9 cellular contexts compared by ENCODE assay signal in the genomic region with DNA sequence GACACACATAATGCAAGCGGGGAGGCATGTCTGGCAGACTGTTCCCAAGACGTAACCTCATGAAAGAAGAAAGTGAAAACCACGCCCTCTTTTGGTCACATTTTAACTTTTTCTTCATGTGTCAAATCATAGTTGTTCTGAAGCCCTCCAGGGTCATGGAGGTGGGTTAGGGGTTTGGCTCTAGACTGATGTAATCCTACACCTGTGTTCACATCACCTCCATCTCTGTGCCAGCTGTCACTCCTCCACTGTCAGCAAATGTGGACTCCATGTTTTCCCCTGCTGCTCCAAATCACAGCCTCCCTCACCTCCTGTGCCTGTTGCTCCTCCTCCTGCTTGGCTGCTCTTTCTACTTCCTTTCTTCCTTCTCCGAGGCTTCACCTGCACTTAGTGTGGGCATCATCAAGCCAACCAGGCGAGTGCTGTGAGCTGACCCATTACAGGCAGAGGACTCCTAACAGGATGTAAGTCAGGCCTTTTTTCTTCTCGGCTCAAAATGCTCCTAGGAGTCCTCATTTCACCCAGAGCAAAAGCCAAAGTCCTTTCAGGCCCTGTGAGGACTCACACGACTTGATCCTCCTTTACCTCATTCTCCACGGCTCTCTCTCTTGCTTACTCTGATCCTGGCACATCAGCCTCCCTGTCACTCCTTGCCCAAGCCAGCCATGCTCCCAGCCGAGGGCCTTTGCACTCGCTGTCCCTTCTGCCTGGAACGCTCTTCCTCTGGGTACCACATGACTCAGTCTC.
DNase-seq lines count a peak whose midpoint lies in the region; ATAC-seq and TF ChIP-seq lines count a peak whose summit lies in the region.
"Had no signal": no experiment of that assay in that cellular context is flagged by ENCODE, and none has a peak within 500 bp of the region (broad histone marks: within the 10 kb centered on the region; RNA-seq: fewer than 3 reads in every experiment).

No MANE protein-coding gene starts in this region.

- peak overlapping the region; percentile 16 for H2AFZ ChIP-seq in HCT116 (ENCODE audit: low read depth, low read length, poor library complexity, severe bottlenecking)
- 0 out of 2 replicates have a peak overlapping the region, but pooled peaks have one; percentile 34 for H2AFZ ChIP-seq in PC-3 (ENCODE audit: low read length)

- POLR2A ChIA-PET in HCT116 (lab: Charles Lee), result interaction anchor here (1.4 kb wide), 1 partner anchor 8 kb away, joined by 3 read pairs; no protein-coding TSS in a partner anchor
- POLR2A ChIA-PET in PC-3 (lab: Charles Lee; ENCODE audit: unreplicated experiment), result no interaction called here

- ATAC-seq in HCT116 (peak; percentile 49), PC-3 (peak; percentile 38), left lung (peak; percentile 58)

- H3K4me2 ChIP-seq in HCT116 (ENCODE audit: low read length) (no peak overlapping the region), PC-3 (ENCODE audit: low read length) (no peak overlapping the region)

- no peaks in the 10 kb centered on the region for H4K20me1 ChIP-seq in HCT116 (ENCODE audit: insufficient read depth)
- no peaks in the 10 kb centered on the region for H4K20me1 ChIP-seq in PC-3 (ENCODE audit: low read length)

- H3K27me3 ChIP-seq in HCT116 (ENCODE audit: insufficient read depth, low read length) (no peaks in the 10 kb centered on the region), PC-3 (ENCODE audit: low read length) (no peaks in the 10 kb centered on the region), left lung (no peaks in the 10 kb centered on the region)

- CTCF ChIA-PET in HCT116 (lab: Charles Lee), result no interaction called here
- CTCF ChIA-PET in PC-3 (lab: Charles Lee), result no interaction called here

- H3K4me3 ChIP-seq in GM12865 (ENCODE audit: low read depth, low read length) (no peak overlapping the region), HCT116 (replicated peaks in 1 of 2; ENCODE audit: low read depth in 1 of 2, low read length in 2 of 2) (no peak overlapping the region), PC-3 (ENCODE audit: low read length) (no peak overlapping the region), left lung (no peak overlapping the region)

- H3K36me3 ChIP-seq in HCT116 (ENCODE audit: control insufficient read depth in 1 of 2, insufficient read depth in 2 of 2, low read length in 2 of 2) (no peaks in the 10 kb centered on the region), PC-3 (ENCODE audit: low read depth, low read length) (no peaks in the 10 kb centered on the region), left lung (no peaks in the 10 kb centered on the region)

- DNase-seq in GM12865 (ENCODE audit: low read depth) (peak; percentile 6), HCT116 (ENCODE audit: low read depth, low spot score) (no peak), PC-3 (peak; percentile 45), left lung (no peak), EL (no peak), HuH-7.5 (ENCODE audit: low spot score) (no peak), SKM-1 treated with dmso at 0.1 percent for 144 hours (lab: John Stamatoyannopoulos, UW; ENCODE audit: unreplicated experiment) (no peak)
- DNase-seq in activated T-cell treated with anti-CD3 and anti-CD28 coated beads, Interleukin-2, amount 50 U/mL, for 48 hours, result no peak
- DNase-seq: activated naive CD8-positive, alpha-beta T cell treated with anti-CD3 and anti-CD28 coated beads, Interleukin-2, amount 10 ng/mL, durations not matched to agents 7 days and 5 days had no signal

- no peaks in the 10 kb centered on the region for H3F3A ChIP-seq in PC-3 (ENCODE audit: low read length, unreplicated experiment)

- H3K9me3 ChIP-seq in HCT116 (ENCODE audit: control insufficient read depth in 1 of 2, insufficient read depth in 1 of 2, low read depth in 1 of 2, low read length in 2 of 2) (no peaks in the 10 kb centered on the region), PC-3 (ENCODE audit: low read length) (no peaks in the 10 kb centered on the region), left lung (no peaks in the 10 kb centered on the region)

- TF ChIP-seq CTCF in GM12865 (IDR thresholded peaks at IDR 0.05; ENCODE audit: insufficient read depth, low read depth, low read length, missing control alignments) (no peak), HCT116 (IDR thresholded peaks at IDR 0.05 in 2 of 3, conservative IDR thresholded peaks at IDR 0.05 in 1 of 3; ENCODE audit: borderline replicate concordance in 1 of 3, insufficient read depth in 1 of 3, low read depth in 2 of 3, low read length in 2 of 3) (no peak), PC-3 (conservative IDR thresholded peaks at IDR 0.05; ENCODE audit: low read depth, low read length) (peak; percentile 47), left lung (IDR thresholded peaks at IDR 0.05) (no peak)

- H3K4me1 ChIP-seq in HCT116 (ENCODE audit: control insufficient read depth in 1 of 2, insufficient read depth in 2 of 2, low read length in 2 of 2) (no peaks in the 10 kb centered on the region), PC-3 (ENCODE audit: insufficient read depth, low read length) (no peaks in the 10 kb centered on the region), left lung (no peaks in the 10 kb centered on the region)

- no peak overlapping the region for H3K27ac ChIP-seq in HCT116 (ENCODE audit: low read depth, low read length)
- H3K27ac ChIP-seq in PC-3 (ENCODE audit: low read length), result no peak overlapping the region
- no peak overlapping the region for H3K27ac ChIP-seq in left lung

- TF ChIP-seq RAD21 in HCT116 (IDR thresholded peaks at IDR 0.05; ENCODE audit: low read depth), result peak; percentile 31; the same call in 1 of the 2 replicates

- RAD21 ChIA-PET in HCT116 (lab: Charles Lee; ENCODE audit: low non-redundant PET in 1 of 2, low total read pairs in 2 of 2, uncharacterized antibody in 2 of 2, unreplicated experiment in 2 of 2), result no interaction called here

- H3K9ac ChIP-seq in HCT116 (ENCODE audit: low read length), result no peak overlapping the region
- H3K9ac ChIP-seq in PC-3 (ENCODE audit: low read length), result no peak overlapping the region

- BruUV-seq in HCT116 (replicated peaks; lab: Mats Ljungman, UMichigan) (no TSS peak), PC-3 (replicated peaks; lab: Mats Ljungman, UMichigan) (no TSS peak)

- no peaks in the 10 kb centered on the region for H3K79me2 ChIP-seq in HCT116 (ENCODE audit: insufficient read depth, low read length)
- no peaks in the 10 kb centered on the region for H3K79me2 ChIP-seq in PC-3 (ENCODE audit: low read length)

- H3K9me2 ChIP-seq in HCT116 (ENCODE audit: insufficient read depth), result no peaks in the 10 kb centered on the region
- H3K9me2 ChIP-seq in PC-3 (replicated peaks; ENCODE audit: low read length), result no peaks in the 10 kb centered on the region

- no peak for TF ChIP-seq POLR2A in HCT116 (IDR thresholded peaks at IDR 0.05; ENCODE audit: borderline replicate concordance, extremely low read depth, insufficient read depth, insufficient read length)

- intact Hi-C loops in HCT116 (cut with micrococcal nuclease), result no loop called here
- intact Hi-C loops in PC-3 (cut with micrococcal nuclease), result no loop called here
- intact Hi-C loops in left lung (cut with DNase I), result no loop called here

TF ChIP-seq in HCT116, 20 proteins besides CTCF, POLR2A, EP300 and RAD21 (continues in another document):
- TF ChIP-seq ZFX (IDR thresholded peaks at IDR 0.05), result no peak
- no peak for TF ChIP-seq FOSL1 (IDR thresholded peaks at IDR 0.05; ENCODE audit: low read depth)
- TF ChIP-seq EZH2 (IDR thresholded peaks at IDR 0.05), result no peak
- TF ChIP-seq, protein P1, sequence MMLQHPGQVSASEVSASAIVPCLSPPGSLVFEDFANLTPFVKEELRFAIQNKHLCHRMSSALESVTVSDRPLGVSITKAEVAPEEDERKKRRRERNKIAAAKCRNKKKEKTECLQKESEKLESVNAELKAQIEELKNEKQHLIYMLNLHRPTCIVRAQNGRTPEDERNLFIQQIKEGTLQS (IDR thresholded peaks at IDR 0.05), result no peak
- TF ChIP-seq EGR1 (IDR thresholded peaks at IDR 0.05; ENCODE audit: low read depth), result no peak
- TF ChIP-seq EZH2phosphoT487 (IDR thresholded peaks at IDR 0.05; ENCODE audit: borderline replicate concordance), result no peak
- TF ChIP-seq, protein P2, sequence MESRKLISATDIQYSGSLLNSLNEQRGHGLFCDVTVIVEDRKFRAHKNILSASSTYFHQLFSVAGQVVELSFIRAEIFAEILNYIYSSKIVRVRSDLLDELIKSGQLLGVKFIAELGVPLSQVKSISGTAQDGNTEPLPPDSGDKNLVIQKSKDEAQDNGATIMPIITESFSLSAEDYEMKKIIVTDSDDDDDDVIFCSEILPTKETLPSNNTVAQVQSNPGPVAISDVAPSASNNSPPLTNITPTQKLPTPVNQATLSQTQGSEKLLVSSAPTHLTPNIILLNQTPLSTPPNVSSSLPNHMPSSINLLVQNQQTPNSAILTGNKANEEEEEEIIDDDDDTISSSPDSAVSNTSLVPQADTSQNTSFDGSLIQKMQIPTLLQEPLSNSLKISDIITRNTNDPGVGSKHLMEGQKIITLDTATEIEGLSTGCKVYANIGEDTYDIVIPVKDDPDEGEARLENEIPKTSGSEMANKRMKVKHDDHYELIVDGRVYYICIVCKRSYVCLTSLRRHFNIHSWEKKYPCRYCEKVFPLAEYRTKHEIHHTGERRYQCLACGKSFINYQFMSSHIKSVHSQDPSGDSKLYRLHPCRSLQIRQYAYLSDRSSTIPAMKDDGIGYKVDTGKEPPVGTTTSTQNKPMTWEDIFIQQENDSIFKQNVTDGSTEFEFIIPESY (IDR thresholded peaks at IDR 0.05; ENCODE audit: extremely low read depth, insufficient replicate concordance, low read length), result no peak
- TF ChIP-seq ZNF274 (IDR thresholded peaks at IDR 0.05; ENCODE audit: low read depth, low read length), result no peak
- no peak for TF ChIP-seq JUND (IDR thresholded peaks at IDR 0.05)
- no peak for TF ChIP-seq CEBPB (IDR thresholded peaks at IDR 0.05; ENCODE audit: low read depth)
- no peak for TF ChIP-seq CBX3 (IDR thresholded peaks at IDR 0.05; ENCODE audit: low read depth)

Comparison
In these comparisons a context has a peak if more than half of its experiments do, and no peak if none do; other contexts are left out.
1. DNase-seq: peak in GM12865 (single experiment) and PC-3 (single experiment); none in HCT116 (single experiment), left lung (0 of 2), EL (single experiment), HuH-7.5 (single experiment), SKM-1 treated with dmso at 0.1 percent for 144 hours (single experiment) and activated T-cell treated with anti-CD3 and anti-CD28 coated beads, Interleukin-2, amount 50 U/mL, for 48 hours (0 of 2).
2. Peak in every context shown above with its lines, with median percentiles within 50 percentile points of each other: ATAC-seq.